In the genomic region with DNA sequence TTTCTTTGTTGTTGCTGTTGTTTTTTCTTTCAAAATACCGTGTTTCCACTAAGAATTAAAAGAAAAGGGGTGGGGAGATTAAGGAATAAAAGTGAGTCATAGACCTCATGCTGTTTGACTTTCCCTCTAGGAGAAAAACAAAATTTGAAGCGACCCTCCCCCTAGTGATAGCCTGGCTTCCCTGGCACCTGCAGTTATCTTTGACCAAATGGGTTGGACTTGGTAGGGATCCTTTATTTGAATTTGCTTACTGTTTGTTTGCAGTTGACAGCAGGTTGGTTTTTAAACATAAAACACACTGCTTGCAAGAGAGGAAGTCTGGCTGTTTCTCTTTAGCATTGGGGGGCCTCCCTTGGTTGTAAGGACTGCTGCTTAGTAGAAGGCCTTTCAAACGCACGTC, we compare ENCODE assay signal across 1 cellular context.
TF ChIP-seq lines count a peak whose summit lies in the region.

No MANE protein-coding gene starts in this region.

TF ChIP-seq in HepG2, 621 proteins besides CTCF, POLR2A, EP300 and RAD21 (continued from another document):
- TF ChIP-seq, protein P1, sequence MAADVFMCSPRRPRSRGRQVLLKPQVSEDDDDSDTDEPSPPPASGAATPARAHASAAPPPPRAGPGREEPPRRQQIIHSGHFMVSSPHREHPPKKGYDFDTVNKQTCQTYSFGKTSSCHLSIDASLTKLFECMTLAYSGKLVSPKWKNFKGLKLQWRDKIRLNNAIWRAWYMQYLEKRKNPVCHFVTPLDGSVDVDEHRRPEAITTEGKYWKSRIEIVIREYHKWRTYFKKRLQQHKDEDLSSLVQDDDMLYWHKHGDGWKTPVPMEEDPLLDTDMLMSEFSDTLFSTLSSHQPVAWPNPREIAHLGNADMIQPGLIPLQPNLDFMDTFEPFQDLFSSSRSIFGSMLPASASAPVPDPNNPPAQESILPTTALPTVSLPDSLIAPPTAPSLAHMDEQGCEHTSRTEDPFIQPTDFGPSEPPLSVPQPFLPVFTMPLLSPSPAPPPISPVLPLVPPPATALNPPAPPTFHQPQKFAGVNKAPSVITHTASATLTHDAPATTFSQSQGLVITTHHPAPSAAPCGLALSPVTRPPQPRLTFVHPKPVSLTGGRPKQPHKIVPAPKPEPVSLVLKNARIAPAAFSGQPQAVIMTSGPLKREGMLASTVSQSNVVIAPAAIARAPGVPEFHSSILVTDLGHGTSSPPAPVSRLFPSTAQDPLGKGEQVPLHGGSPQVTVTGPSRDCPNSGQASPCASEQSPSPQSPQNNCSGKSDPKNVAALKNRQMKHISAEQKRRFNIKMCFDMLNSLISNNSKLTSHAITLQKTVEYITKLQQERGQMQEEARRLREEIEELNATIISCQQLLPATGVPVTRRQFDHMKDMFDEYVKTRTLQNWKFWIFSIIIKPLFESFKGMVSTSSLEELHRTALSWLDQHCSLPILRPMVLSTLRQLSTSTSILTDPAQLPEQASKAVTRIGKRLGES (CRISPR knock-in tag; IDR thresholded peaks at IDR 0.05; ENCODE audit: borderline replicate concordance): no peak
- TF ChIP-seq ZNF589 (CRISPR knock-in tag; conservative IDR thresholded peaks at IDR 0.05) (no peak), ZNF383 (CRISPR knock-in tag; IDR thresholded peaks at IDR 0.05; ENCODE audit: borderline replicate concordance) (no peak), RFX1 (IDR thresholded peaks at IDR 0.05) (no peak), HIC2 (CRISPR knock-in tag; IDR thresholded peaks at IDR 0.05; ENCODE audit: low read depth) (no peak), KAT2B (IDR thresholded peaks at IDR 0.05; ENCODE audit: borderline replicate concordance, low read depth, low read length) (no peak), ZNF564 (CRISPR knock-in tag; IDR thresholded peaks at IDR 0.05) (no peak), ZNF891 (CRISPR knock-in tag; IDR thresholded peaks at IDR 0.05) (no peak), PRPF4 (IDR thresholded peaks at IDR 0.05; ENCODE audit: low read depth, low read length, poor library complexity, severe bottlenecking) (no peak), SOX13 (IDR thresholded peaks at IDR 0.05) (no peak), SOX13 (CRISPR knock-in tag; conservative IDR thresholded peaks at IDR 0.05 in 1 of 2, IDR thresholded peaks at IDR 0.05 in 1 of 2) (no peak), XBP1 (CRISPR knock-in tag; IDR thresholded peaks at IDR 0.05) (no peak), SSRP1 (CRISPR knock-in tag; IDR thresholded peaks at IDR 0.05) (no peak), TBX3 (IDR thresholded peaks at IDR 0.05; ENCODE audit: borderline replicate concordance) (no peak)
- TF ChIP-seq, protein P2, sequence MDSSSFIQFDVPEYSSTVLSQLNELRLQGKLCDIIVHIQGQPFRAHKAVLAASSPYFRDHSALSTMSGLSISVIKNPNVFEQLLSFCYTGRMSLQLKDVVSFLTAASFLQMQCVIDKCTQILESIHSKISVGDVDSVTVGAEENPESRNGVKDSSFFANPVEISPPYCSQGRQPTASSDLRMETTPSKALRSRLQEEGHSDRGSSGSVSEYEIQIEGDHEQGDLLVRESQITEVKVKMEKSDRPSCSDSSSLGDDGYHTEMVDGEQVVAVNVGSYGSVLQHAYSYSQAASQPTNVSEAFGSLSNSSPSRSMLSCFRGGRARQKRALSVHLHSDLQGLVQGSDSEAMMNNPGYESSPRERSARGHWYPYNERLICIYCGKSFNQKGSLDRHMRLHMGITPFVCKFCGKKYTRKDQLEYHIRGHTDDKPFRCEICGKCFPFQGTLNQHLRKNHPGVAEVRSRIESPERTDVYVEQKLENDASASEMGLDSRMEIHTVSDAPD (CRISPR knock-in tag; IDR thresholded peaks at IDR 0.05): no peak
